ENCODE assay signal across 6 cellular contexts in genomic region chr22:19143967-19144400, GRCh38. TPM values are rescaled to one million over a fixed set of nuclear protein-coding genes. Genes with fewer than 3 reads are reported as not detected.
DNase-seq lines count a peak whose midpoint lies in the region; ATAC-seq and TF ChIP-seq lines count a peak whose summit lies in the region.

No MANE protein-coding gene starts in this region.

- ATAC-seq in GM19351 (IDR thresholded peaks at IDR 0.05; ENCODE audit: unreplicated experiment) (no peak), GM18505 (IDR thresholded peaks at IDR 0.05; ENCODE audit: unreplicated experiment) (no peak)

- DNase-seq in MG63, result no peak
- no peak for DNase-seq in skeletal muscle cell (ENCODE audit: low read depth)

- TF ChIP-seq POLR2A in GM18505 (IDR thresholded peaks at IDR 0.05; ENCODE audit: borderline replicate concordance, extremely low read depth, insufficient read depth, insufficient read length), result no peak

- peak overlapping the region; percentile 89 to 99 (median 96) for H3K4me2 ChIP-seq in BLaER1 treated with 17β-estradiol and CSF1 and Interleukin-3, amounts not matched to agents 10 nM and 100 nM

- H3K4me1 ChIP-seq in BLaER1 treated with 17β-estradiol and CSF1 and Interleukin-3, amounts not matched to agents 10 nM and 100 nM, result peaks cover 11 to 17% (median 14%) of the 10 kb centered on the region in 10 experiments
- H3K4me1 ChIP-seq in ectodermal cell (ENCODE audit: control insufficient read depth, insufficient read depth, low read length), result no peaks in the 10 kb centered on the region

- peaks cover 38 to 43% (median 39%) of the 10 kb centered on the region in 11 experiments for H3K36me3 ChIP-seq in BLaER1 treated with 17β-estradiol and CSF1 and Interleukin-3, amounts not matched to agents 10 nM and 100 nM
- H3K36me3 ChIP-seq in MG63 (peaks cover 25% of the 10 kb centered on the region), ectodermal cell (ENCODE audit: control insufficient read depth, insufficient read depth, low read length) (peaks cover 12% of the 10 kb centered on the region)

- peak overlapping the region; percentile 54 to 82 (median 72); a peak in 21 of 22 replicates for H3K27ac ChIP-seq in BLaER1 treated with 17β-estradiol and CSF1 and Interleukin-3, amounts not matched to agents 10 nM and 100 nM
- H3K27ac ChIP-seq in ectodermal cell (ENCODE audit: insufficient read depth, low read depth, low read length, poor library complexity, severe bottlenecking), result no peak overlapping the region

- peak overlapping the region; percentile 80 to 96 (median 90) for H3K4me3 ChIP-seq in BLaER1 treated with 17β-estradiol and CSF1 and Interleukin-3, amounts not matched to agents 10 nM and 100 nM
- peak overlapping the region; percentile 93 for H3K4me3 ChIP-seq in MG63
- peak overlapping the region; percentile 91 for H3K4me3 ChIP-seq in ectodermal cell (ENCODE audit: insufficient read depth, low read depth, low read length)
- peak overlapping the region; percentile 99 for H3K4me3 ChIP-seq in skeletal muscle cell (ENCODE audit: low read depth, low read length)

- H3K9ac ChIP-seq in BLaER1 treated with 17β-estradiol and CSF1 and Interleukin-3, amounts not matched to agents 10 nM and 100 nM, result peak overlapping the region; percentile 82 to 93 (median 88)

- peaks cover 7 to 18% (median 12%) of the 10 kb centered on the region in 11 experiments for H3K27me3 ChIP-seq in BLaER1 treated with 17β-estradiol and CSF1 and Interleukin-3, amounts not matched to agents 10 nM and 100 nM
- peaks cover 5% of the 10 kb centered on the region for H3K27me3 ChIP-seq in MG63
- peaks cover 35% of the 10 kb centered on the region for H3K27me3 ChIP-seq in ectodermal cell (ENCODE audit: control insufficient read depth, insufficient read depth, low read length, poor library complexity, severe bottlenecking)

- peaks cover 0 to 46% (median 25%) of the 10 kb centered on the region in 11 experiments; a peak in 15 of 22 replicates for H4K20me1 ChIP-seq in BLaER1 treated with 17β-estradiol and CSF1 and Interleukin-3, amounts not matched to agents 10 nM and 100 nM

- 7 to 11% methylated on average over 17 of the region's 17 CpGs for WGBS in ectodermal cell, 2 experiments

- H3K9me3 ChIP-seq in BLaER1 treated with 17β-estradiol and CSF1 and Interleukin-3, amounts not matched to agents 10 nM and 100 nM (replicated peaks in 1 of 11), result peaks cover 0 to 5% (median 2%) of the 10 kb centered on the region in 11 experiments; a peak in 14 of 22 replicates
- H3K9me3 ChIP-seq in MG63, result no peaks in the 10 kb centered on the region
- no peaks in the 10 kb centered on the region for H3K9me3 ChIP-seq in ectodermal cell (ENCODE audit: control insufficient read depth, low read length)

RNA-seq across cellular contexts. Expression of gene ESS2, which starts 0.5 kb away (rescaled TPM):
- total RNA-seq in MG63 (2014; rRNA removed; shearing (Covaris generic); ENCODE audit: low replicate concordance), result 19.0 and 19.5 TPM in 2 replicates
- 20.3 TPM for polyA plus RNA-seq in ectodermal cell (2013, experiment 1 of 4)
- 18.8 TPM for polyA plus RNA-seq in ectodermal cell (2013, experiment 2 of 4)
- polyA plus RNA-seq in ectodermal cell (2013, experiment 3 of 4), result 14.4 TPM
- 14.0 TPM for polyA plus RNA-seq in ectodermal cell (2013, experiment 4 of 4)

RNA-seq across cellular contexts. Expression of gene GSC2, which starts 6.1 kb away (rescaled TPM):
- not detected in 2 replicates for total RNA-seq in MG63 (2014; rRNA removed; shearing (Covaris generic); ENCODE audit: low replicate concordance)
- not detected for polyA plus RNA-seq in ectodermal cell (2013, experiment 1 of 4)
- polyA plus RNA-seq in ectodermal cell (2013, experiment 2 of 4), result not detected
- polyA plus RNA-seq in ectodermal cell (2013, experiment 3 of 4), result not detected
- polyA plus RNA-seq in ectodermal cell (2013, experiment 4 of 4), result not detected

RNA-seq across cellular contexts. Expression of gene TSSK2, which starts 12.9 kb away (rescaled TPM):
- not detected in 2 replicates for total RNA-seq in MG63 (2014; rRNA removed; shearing (Covaris generic); ENCODE audit: low replicate concordance)
- polyA plus RNA-seq in ectodermal cell (2013, experiment 1 of 4), result not detected
- not detected for polyA plus RNA-seq in ectodermal cell (2013, experiment 2 of 4)
- not detected for polyA plus RNA-seq in ectodermal cell (2013, experiment 3 of 4)
- not detected for polyA plus RNA-seq in ectodermal cell (2013, experiment 4 of 4)

RNA-seq across cellular contexts. Expression of gene DGCR2, which starts 21.8 kb away (rescaled TPM):
- 17.8 and 26.5 TPM in 2 replicates for total RNA-seq in MG63 (2014; rRNA removed; shearing (Covaris generic); ENCODE audit: low replicate concordance)
- 63.5 TPM for polyA plus RNA-seq in ectodermal cell (2013, experiment 1 of 4)
- polyA plus RNA-seq in ectodermal cell (2013, experiment 2 of 4), result 70.2 TPM
- polyA plus RNA-seq in ectodermal cell (2013, experiment 3 of 4), result 42.2 TPM
- 48.3 TPM for polyA plus RNA-seq in ectodermal cell (2013, experiment 4 of 4)

RNA-seq across cellular contexts. Expression of gene SLC25A1, which starts 34.6 kb away (rescaled TPM):
- 44.7 and 55.9 TPM in 2 replicates for total RNA-seq in MG63 (2014; rRNA removed; shearing (Covaris generic); ENCODE audit: low replicate concordance)
- polyA plus RNA-seq in ectodermal cell (2013, experiment 1 of 4), result 89.6 TPM
- 79.9 TPM for polyA plus RNA-seq in ectodermal cell (2013, experiment 2 of 4)
- polyA plus RNA-seq in ectodermal cell (2013, experiment 3 of 4), result 70.3 TPM
- polyA plus RNA-seq in ectodermal cell (2013, experiment 4 of 4), result 66.1 TPM
